19 cellular contexts compared by ENCODE assay signal in the genomic region with DNA sequence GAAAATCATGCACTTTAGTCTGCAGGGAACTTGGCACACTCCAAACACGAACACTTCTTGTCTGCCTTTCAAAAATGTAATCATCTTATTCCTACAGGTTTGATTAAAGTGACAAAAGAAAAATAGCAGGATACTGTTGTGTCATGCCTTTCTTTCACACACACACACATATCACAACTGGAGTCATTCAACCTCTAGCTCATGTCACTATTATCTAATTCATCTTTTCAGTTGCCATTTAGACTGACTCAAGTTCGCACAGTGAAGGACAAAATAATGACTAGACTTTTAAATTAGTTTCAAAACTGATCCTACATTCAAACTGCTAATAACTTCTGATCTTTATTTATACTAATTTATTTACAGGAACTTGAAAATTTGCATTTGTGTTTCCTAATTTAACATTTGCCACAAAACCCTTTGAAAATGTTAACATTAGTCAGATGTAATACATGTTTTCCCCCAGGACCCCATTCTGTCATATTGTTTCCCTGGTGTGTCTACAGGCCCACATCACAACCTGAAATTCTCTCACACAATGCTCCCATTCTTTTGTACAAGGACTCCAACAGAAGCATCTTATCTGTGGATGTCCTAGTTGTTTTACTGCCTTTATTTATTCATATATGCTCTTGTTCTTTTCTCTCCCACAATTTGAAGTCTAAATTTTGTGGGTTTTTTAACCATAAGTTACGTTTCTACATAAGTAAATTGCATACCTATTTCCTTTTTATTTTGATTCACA.
"Had no signal": no experiment of that assay in that cellular context is flagged by ENCODE, and none has a peak within 500 bp of the region (broad histone marks: within the 10 kb centered on the region; RNA-seq: fewer than 3 reads in every experiment).

No MANE protein-coding gene starts in this region.

- ATAC-seq: esophagus mucosa; gastrocnemius medialis; left colon; mucosa of descending colon; naive thymus-derived CD8-positive, alpha-beta T cell had no signal

- H3K36me3 ChIP-seq: gastrocnemius medialis, right atrium auricular region, sigmoid colon, thoracic aorta, transverse colon had no signal

- H3K4me1 ChIP-seq: gastrocnemius medialis, right atrium auricular region, sigmoid colon, transverse colon had no signal

- H3K27me3 ChIP-seq: gastrocnemius medialis, right atrium auricular region, sigmoid colon, transverse colon had no signal

- H3K27ac ChIP-seq: coronary artery, gastrocnemius medialis, right atrium auricular region, sigmoid colon, skin epidermis, thoracic aorta, transverse colon had no signal

- H3K4me3 ChIP-seq: coronary artery, gastrocnemius medialis, mucosa of descending colon, right atrium auricular region, sigmoid colon, skin epidermis, thoracic aorta, transverse colon had no signal

- DNase-seq: effector CD8-positive, alpha-beta T cell; gastrocnemius medialis; glutamatergic neuron; immature natural killer cell; left colon; mucosa of descending colon; naive thymus-derived CD8-positive, alpha-beta T cell; sigmoid colon; stimulated activated CD4-positive, alpha-beta T cell treated with anti-CD3 and anti-CD28 coated beads, Interleukin-12 subunit alpha, Interleukin-12 subunit beta, amount 100 ng/mL, for 4 hours; stimulated activated CD4-positive, alpha-beta T cell treated with anti-CD3 and anti-CD28 coated beads, Interleukin-2, amount 100 ng/mL, for 48 hours; stimulated activated naive CD4-positive, alpha-beta T cell treated with Interleukin-2 at 50 U/mL for 16 hours; transverse colon had no signal

- FAIRE-seq: endometrium, keratinocyte had no signal

- H3K9me3 ChIP-seq: gastrocnemius medialis, mucosa of descending colon, right atrium auricular region, sigmoid colon, thoracic aorta, transverse colon had no signal
